Comparison of ENCODE assay signal across 1 cellular context in the genomic region with DNA sequence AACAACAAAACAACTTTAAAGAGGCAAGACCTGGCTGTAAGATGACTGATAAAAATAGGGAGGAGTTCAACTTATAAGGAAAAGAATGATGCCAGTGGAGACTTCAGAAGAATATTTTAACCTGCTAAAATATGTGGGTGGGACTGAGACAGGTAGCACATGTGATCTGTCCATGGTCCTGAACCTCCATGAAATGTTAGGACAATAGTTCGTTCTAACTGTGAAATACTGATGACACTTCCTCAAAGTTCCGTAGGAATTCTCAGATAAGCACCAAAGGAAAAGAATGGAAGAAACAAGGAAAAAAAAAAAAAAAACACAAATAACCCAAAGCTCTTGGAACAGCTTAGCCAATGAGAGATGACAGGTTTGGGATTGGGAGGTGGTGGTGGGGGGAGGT.
TF ChIP-seq lines count a peak whose summit lies in the region.

No MANE protein-coding gene starts in this region.

TF ChIP-seq in H1, 55 proteins besides CTCF, POLR2A, EP300 and RAD21:
- TF ChIP-seq SUZ12 (IDR thresholded peaks at IDR 0.05; ENCODE audit: low read length) (no peak), KDM1A (IDR thresholded peaks at IDR 0.05; ENCODE audit: borderline replicate concordance, low read length) (no peak)
- TF ChIP-seq, protein P1, sequence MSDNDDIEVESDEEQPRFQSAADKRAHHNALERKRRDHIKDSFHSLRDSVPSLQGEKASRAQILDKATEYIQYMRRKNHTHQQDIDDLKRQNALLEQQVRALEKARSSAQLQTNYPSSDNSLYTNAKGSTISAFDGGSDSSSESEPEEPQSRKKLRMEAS (IDR thresholded peaks at IDR 0.05), result peak; percentile 20; the same call in 1 of the 2 replicates
